In genomic region chr14:95207475-95208253, GRCh38 we compare ENCODE assay signal across 1 cellular context.
TF ChIP-seq lines count a peak whose summit lies in the region.

No MANE protein-coding gene starts in this region.

TF ChIP-seq in HepG2, 621 proteins besides CTCF, POLR2A, EP300 and RAD21:
- TF ChIP-seq ZNF768 (CRISPR knock-in tag; IDR thresholded peaks at IDR 0.05) (peak; percentile 97), PRPF4 (IDR thresholded peaks at IDR 0.05; ENCODE audit: low read depth, low read length, poor library complexity, severe bottlenecking) (no peak), ZNF350 (CRISPR knock-in tag; IDR thresholded peaks at IDR 0.05; ENCODE audit: borderline replicate concordance, low read depth) (no peak), TGIF2 (CRISPR knock-in tag; IDR thresholded peaks at IDR 0.05) (no peak), ZNF510 (CRISPR knock-in tag; IDR thresholded peaks at IDR 0.05; ENCODE audit: low read depth) (no peak), ATF6 (CRISPR knock-in tag; conservative IDR thresholded peaks at IDR 0.05) (no peak), ZMYM3 (CRISPR knock-in tag; IDR thresholded peaks at IDR 0.05) (peak; percentile 67)
